20 cellular contexts compared by ENCODE assay signal in the genomic region with DNA sequence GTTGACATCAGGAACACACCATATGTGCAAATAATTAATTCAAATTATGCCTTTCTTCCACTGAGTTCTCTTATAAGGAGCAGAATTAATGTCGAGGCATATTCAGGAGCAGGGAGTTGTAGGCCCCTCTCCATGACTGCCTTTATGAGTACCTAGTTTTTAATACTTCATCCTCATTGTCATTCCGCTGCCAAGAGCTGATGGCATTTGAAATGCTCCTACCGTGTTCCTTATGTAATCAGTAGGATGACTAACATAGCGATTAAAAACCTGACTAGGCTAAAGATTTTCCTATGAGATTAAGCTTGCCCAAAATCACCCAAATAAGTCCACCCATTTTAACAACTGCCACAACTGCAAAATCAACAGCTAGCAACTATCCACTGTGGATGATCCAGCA.
A peak's percentile ranks its signal among the peaks of the same experiment; 100 is the strongest.
DNase-seq lines count a peak whose midpoint lies in the region.
"Had no signal": no experiment of that assay in that cellular context is flagged by ENCODE, and none has a peak within 500 bp of the region (broad histone marks: within the 10 kb centered on the region; RNA-seq: fewer than 3 reads in every experiment).

No MANE protein-coding gene starts in this region.

- H3K4me1 ChIP-seq in GM23248 (ENCODE audit: insufficient read depth) = no peaks in the 10 kb centered on the region
- H3K4me1 ChIP-seq: BLaER1, Caco-2, HAP-1 had no signal

- no peak overlapping the region for H3K4me2 ChIP-seq in GM23248 (ENCODE audit: unreplicated experiment)
- H3K4me2 ChIP-seq: BLaER1 had no signal

- H4K20me1 ChIP-seq in GM23248 (ENCODE audit: insufficient read depth) = no peaks in the 10 kb centered on the region
- H4K20me1 ChIP-seq: BLaER1 had no signal

- no peaks in the 10 kb centered on the region for H3K9me3 ChIP-seq in GM23248 (ENCODE audit: low read depth)
- H3K9me3 ChIP-seq: BLaER1, Caco-2, HAP-1 had no signal

- no peak overlapping the region for H3K9ac ChIP-seq in GM23248
- H3K9ac ChIP-seq: BLaER1 had no signal

- no peak overlapping the region for H2AFZ ChIP-seq in GM23248

- H3K36me3 ChIP-seq in GM23248 (ENCODE audit: low read depth) = no peaks in the 10 kb centered on the region
- H3K36me3 ChIP-seq: BLaER1, HAP-1 had no signal

- H3F3A ChIP-seq in GM23248 (ENCODE audit: insufficient read depth) = no peaks in the 10 kb centered on the region

- no peaks in the 10 kb centered on the region for H3K79me2 ChIP-seq in GM23248 (ENCODE audit: insufficient read depth)

- H3K27ac ChIP-seq in caudate nucleus (ENCODE audit: low read depth, low read length) = peak overlapping the region; percentile 67
- H3K27ac ChIP-seq in GM23248 = no peak overlapping the region
- H3K27ac ChIP-seq: 22Rv1, BLaER1, C4-2B had no signal

- H3K4me3 ChIP-seq in GM23248 = no peak overlapping the region
- H3K4me3 ChIP-seq: BLaER1, GM12878, HAP-1 had no signal

- 43 to 51% methylated on average over 4 of the region's 4 CpGs for WGBS in GM23248 (ENCODE audit: low coverage in 1 of 2, low lambda C conversion rate in 2 of 2, missing lambda C conversion rate in 2 of 2), 2 experiments

- H3K9me2 ChIP-seq in GM23248 (ENCODE audit: insufficient read depth) = no peaks in the 10 kb centered on the region

- DNase-seq in DMS 273 (lab: John Stamatoyannopoulos, UW; ENCODE audit: unreplicated experiment) (peak; percentile 35), DMS 273 treated with DMSO at 0.1 percent for 48 hours (lab: John Stamatoyannopoulos, UW) (no peak), G401 (ENCODE audit: low spot score) (peak; percentile 65), caudate nucleus (lab: John Stamatoyannopoulos, UW) (peak in 11 of 61 donors; percentile 1 to 63 (median 20)), putamen (ENCODE audit: low spot score) (peak; percentile 67), GM23248 (no peak), hepatic stellate cell (ENCODE audit: low spot score) (no peak)
- DNase-seq: Caco-2; CD4-positive, CD25-positive, alpha-beta regulatory T cell; CD8-positive, alpha-beta T cell; DMS53; DMS79 treated with DMSO at 0.1 percent for 48 hours; GDM1; GOT3; HFFc6 had no signal

- in situ Hi-C loops in G401 (cut with HindIII; ENCODE audit: low sequenced_read_pairs) = no loop called here
- in situ Hi-C loops in GM23248 (cut with MboI) = no loop called here

- H3K27me3 ChIP-seq in GM23248 (replicated peaks; ENCODE audit: insufficient read depth) = 0 out of 2 replicates have a peak, but pooled peaks cover 3% of the 10 kb centered on the region
- H3K27me3 ChIP-seq: BLaER1 had no signal

Comparison
In these comparisons a context has a peak if more than half of its experiments do, and no peak if none do; other contexts are left out.
1. DNase-seq: peak in DMS 273 (single experiment), G401 (single experiment) and putamen (single experiment); none in DMS 273 treated with DMSO at 0.1 percent for 48 hours (single experiment), GM23248 (single experiment) and hepatic stellate cell (single experiment).